ENCODE assay signal across 8 cellular contexts in genomic region chr3:87260270-87260669, GRCh38. TPM values are rescaled to one million over a fixed set of nuclear protein-coding genes. Genes with fewer than 3 reads are reported as not detected.
DNase-seq lines count a peak whose midpoint lies in the region; ATAC-seq and TF ChIP-seq lines count a peak whose summit lies in the region.

No MANE protein-coding gene starts in this region.

- H3K27ac Mint-ChIP-seq in activated naive CD4-positive, alpha-beta T cell treated with anti-CD3 and anti-CD28 coated beads for 36 hours = no peak overlapping the region

- intact Hi-C loops in activated naive CD4-positive, alpha-beta T cell treated with anti-CD3 and anti-CD28 coated beads for 36 hours (cut with micrococcal nuclease) = loop anchor here (1.0 to 10.0 kb wide), 5 partner anchors 39 to 743 kb away; no protein-coding TSS in a partner anchor

- ATAC-seq in HG02610 (IDR thresholded peaks at IDR 0.05; ENCODE audit: unreplicated experiment) (peak; percentile 79), HG02970 (IDR thresholded peaks at IDR 0.05; ENCODE audit: low FRiP score, unreplicated experiment) (no peak)

- TF ChIP-seq CTCF in AG09319 (IDR thresholded peaks at IDR 0.05; ENCODE audit: low read depth, low read length) = peak; percentile 72

- no peaks in the 10 kb centered on the region for H3K4me1 Mint-ChIP-seq in activated naive CD4-positive, alpha-beta T cell treated with anti-CD3 and anti-CD28 coated beads for 36 hours (ENCODE audit: low read depth)

- H3K4me3 Mint-ChIP-seq in activated naive CD4-positive, alpha-beta T cell treated with anti-CD3 and anti-CD28 coated beads for 36 hours = no peak overlapping the region

- DNase-seq in AG09319 (ENCODE audit: extremely low read depth, low read depth) (peak; percentile 3), GDM1 (lab: John Stamatoyannopoulos, UW) (peak; percentile 15), NCI-H526 (lab: John Stamatoyannopoulos, UW) (peak; percentile 2 to 63), hepatic stellate cell (ENCODE audit: low spot score) (peak; percentile 8)
- DNase-seq in activated naive CD4-positive, alpha-beta T cell treated with anti-CD3 and anti-CD28 coated beads for 36 hours = peak; percentile 66
- DNase-seq in stimulated activated CD4-positive, alpha-beta T cell treated with anti-CD3 and anti-CD28 coated beads, Interleukin-1b, Interleukin-23, amount 100 ng/mL, for 48 hours = peak; percentile 17

- H3K36me3 Mint-ChIP-seq in activated naive CD4-positive, alpha-beta T cell treated with anti-CD3 and anti-CD28 coated beads for 36 hours (ENCODE audit: low read depth) = peaks cover 1% of the 10 kb centered on the region

- CTCF ChIA-PET in activated naive CD4-positive, alpha-beta T cell treated with anti-CD3 and anti-CD28 coated beads for 36 hours (lab: Charles Lee) = interaction anchor here (0.8 to 3.6 kb wide), 16 partner anchors 9 to 745 kb away, joined by 3 to 32 read pairs (median 4); no protein-coding TSS in a partner anchor

- no peaks in the 10 kb centered on the region for H3K27me3 Mint-ChIP-seq in activated naive CD4-positive, alpha-beta T cell treated with anti-CD3 and anti-CD28 coated beads for 36 hours (ENCODE audit: low read depth)

- no peaks in the 10 kb centered on the region for H3K9me3 Mint-ChIP-seq in activated naive CD4-positive, alpha-beta T cell treated with anti-CD3 and anti-CD28 coated beads for 36 hours

RNA-seq across cellular contexts. Expression of gene POU1F1, which starts 16.1 kb away (rescaled TPM):
- total RNA-seq in activated naive CD4-positive, alpha-beta T cell treated with anti-CD3 and anti-CD28 coated beads for 36 hours = not detected

RNA-seq across cellular contexts. Expression of gene CHMP2B, which starts 33.2 kb away (rescaled TPM):
- total RNA-seq in activated naive CD4-positive, alpha-beta T cell treated with anti-CD3 and anti-CD28 coated beads for 36 hours = 10 to 100 TPM; 24.9 to 26.1 TPM

Comparison
In these comparisons a context has a peak if more than half of its experiments do, and no peak if none do; other contexts are left out.
1. DNase-seq: peak in every context shown above with its lines; median percentile 66 in activated naive CD4-positive, alpha-beta T cell treated with anti-CD3 and anti-CD28 coated beads for 36 hours; 32 in NCI-H526; 17 in stimulated activated CD4-positive, alpha-beta T cell treated with anti-CD3 and anti-CD28 coated beads, Interleukin-1b, Interleukin-23, amount 100 ng/mL, for 48 hours; 15 in GDM1; 8 in hepatic stellate cell; 3 in AG09319.